Comparison of ENCODE assay signal across 34 cellular contexts in genomic region chr12:16174282-16174681, GRCh38.
"Had no signal": no experiment of that assay in that cellular context is flagged by ENCODE, and none has a peak within 500 bp of the region (broad histone marks: within the 10 kb centered on the region; RNA-seq: fewer than 3 reads in every experiment).

No MANE protein-coding gene starts in this region.

- H3K36me3 ChIP-seq: MG63 had no signal

- H3K4me3 ChIP-seq: MG63 had no signal

- DNase-seq: Karpas-422, Kasumi-1, MG63, MM.1S, MV-4-11, NCI-H1048, NCI-H1092, NCI-H1092 treated with DMSO at 0.1 percent for 48 hours, NCI-H1105, NCI-H1105 treated with DMSO at 0.1 percent for 48 hours, NCI-H1417, NCI-H1417 treated with DMSO at 0.1 percent for 48 hours, NCI-H1436, NCI-H1436 treated with DMSO at 0.1 percent for 48 hours, NCI-H146, NCI-H1694, NCI-H1694 treated with DMSO at 0.1 percent for 48 hours, NCI-H187, NCI-H187 treated with DMSO at 0.1 percent for 48 hours, NCI-H1930, NCI-H2029, NCI-H2029 treated with DMSO at 0.1 percent for 48 hours, NCI-H2081, NCI-H2081 treated with DMSO at 0.1 percent for 48 hours, NCI-H2107, NCI-H2171, NCI-H2171 treated with DMSO at 0.1 percent for 48 hours, NCI-H2227 treated with DMSO at 0.1 percent for 48 hours, NCI-H226, NCI-H345, NCI-H446, NCI-H446 treated with DMSO at 0.1 percent for 48 hours, NCI-H510A, NCI-H510A treated with DMSO at 0.1 percent for 48 hours had no signal

- H3K9me3 ChIP-seq: MG63 had no signal

- H3K27me3 ChIP-seq: MG63 had no signal
